28 cellular contexts compared by ENCODE assay signal in genomic region chr11:75831915-75832502, GRCh38.
"Had no signal": no experiment of that assay in that cellular context is flagged by ENCODE, and none has a peak within 500 bp of the region (broad histone marks: within the 10 kb centered on the region; RNA-seq: fewer than 3 reads in every experiment).

No MANE protein-coding gene starts in this region.

- H3K9me3 ChIP-seq: lower lobe of right lung, pancreas, prostate gland, right lobe of liver, stomach, testis, thyroid gland, upper lobe of right lung had no signal

- H3K4me3 ChIP-seq: lower lobe of right lung, pancreas, prostate gland, right lobe of liver, skin epidermis, stomach, testis, thyroid gland, upper lobe of right lung had no signal

- FAIRE-seq: keratinocyte, pancreas, urothelium cell line had no signal

- H3K27me3 ChIP-seq: pancreas, right lobe of liver, stomach, testis, thyroid gland, upper lobe of right lung had no signal

- H3K4me1 ChIP-seq: prostate gland, testis had no signal

- H3K27ac ChIP-seq: lower lobe of right lung, pancreas, prostate gland, right lobe of liver, skin epidermis, stomach, testis, thyroid gland, upper lobe of right lung had no signal

- DNase-seq: hippocampal formation; kidney glomerular epithelial cell; left cardiac atrium; lower lobe of right lung; mammary epithelial cell; mesenchymal stem cell; naive thymus-derived CD8-positive, alpha-beta T cell; nucleus accumbens; pancreas; posterior cingulate gyrus; retina; right lobe of liver; stimulated activated CD4-positive, alpha-beta T cell treated with anti-CD3 and anti-CD28 coated beads, Interleukin-12 subunit alpha, Interleukin-12 subunit beta, amount 100 ng/mL, for 4 hours; stimulated activated CD4-positive, alpha-beta T cell treated with anti-CD3 and anti-CD28 coated beads, Interleukin-15, amount 100 ng/mL, for 24 hours; stimulated activated CD4-positive, alpha-beta T cell treated with anti-CD3 and anti-CD28 coated beads, Interleukin-2, amount 100 ng/mL, for 24 hours; stimulated activated CD4-positive, alpha-beta T cell treated with anti-CD3 and anti-CD28 coated beads, Interleukin-4, amount 100 ng/mL, for 1 hour; stimulated activated naive B cell treated with anti-CD40 and anti-IgM and Interleukin-4, amounts not matched to agents 10 μg/mL and 1 μg/mL and 100 μg/mL, for 72 hours; stimulated activated naive CD8-positive, alpha-beta T cell treated with anti-CD3 and anti-CD28 coated beads, Interleukin-15, Interleukin-2, amounts not matched to agents 100 U/mL and 50 U/mL, for 24 hours; stomach; testis; thyroid gland; trophoblast cell; upper lobe of right lung had no signal

- H3K36me3 ChIP-seq: lower lobe of right lung, pancreas, prostate gland, right lobe of liver, stomach, thyroid gland, upper lobe of right lung had no signal

- ATAC-seq: left cardiac atrium; left lobe of liver; lower lobe of right lung; naive thymus-derived CD8-positive, alpha-beta T cell; pancreas; stimulated activated naive B cell treated with anti-CD40 and anti-IgM and Interleukin-4, amounts not matched to agents 10 μg/mL and 1 μg/mL and 100 μg/mL, for 72 hours; stimulated activated naive CD8-positive, alpha-beta T cell treated with anti-CD3 and anti-CD28 coated beads, Interleukin-15, Interleukin-2, amounts not matched to agents 100 U/mL and 50 U/mL, for 24 hours; upper lobe of right lung had no signal
